ENCODE assay signal across 29 cellular contexts in the genomic region with DNA sequence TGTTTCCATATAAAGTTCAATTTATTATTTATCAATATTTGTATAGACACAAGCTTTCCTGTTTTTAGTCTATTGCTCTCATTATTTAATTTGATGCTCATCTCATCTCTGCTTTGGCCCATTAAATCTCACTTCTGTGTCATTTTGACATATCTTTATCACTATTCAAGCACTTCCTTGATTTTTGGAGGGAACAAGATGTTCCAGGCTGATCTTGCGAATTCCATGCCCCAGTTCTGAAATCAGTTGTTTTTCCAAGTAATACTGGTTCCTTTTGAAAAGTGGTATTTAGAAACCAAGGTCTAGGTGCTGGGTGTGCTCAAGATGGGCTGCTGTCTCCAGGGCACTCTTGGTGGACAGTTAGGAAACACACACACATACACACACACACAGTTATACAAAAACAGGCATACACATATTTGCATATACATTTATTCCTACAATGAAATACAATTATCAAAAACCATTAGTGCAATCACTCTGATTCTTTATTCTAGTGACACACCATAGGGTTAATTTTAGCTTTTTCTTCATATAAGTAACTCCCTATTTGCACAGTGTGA.
"Had no signal": no experiment of that assay in that cellular context is flagged by ENCODE, and none has a peak within 500 bp of the region (broad histone marks: within the 10 kb centered on the region; RNA-seq: fewer than 3 reads in every experiment).

No MANE protein-coding gene starts in this region.

- H3K27ac ChIP-seq: left lung, lower lobe of right lung, neural progenitor cell, neutrophil, parathyroid adenoma, right atrium auricular region, skin epidermis, stomach, testis, thyroid gland, transverse colon, upper lobe of left lung, vagina had no signal

- ATAC-seq: left colon; left lung; lower lobe of right lung; naive thymus-derived CD8-positive, alpha-beta T cell; sciatic nerve; stimulated activated naive B cell treated with anti-CD40 and anti-IgM and Interleukin-4, amounts not matched to agents 10 μg/mL and 1 μg/mL and 100 μg/mL, for 72 hours; stimulated activated naive CD8-positive, alpha-beta T cell treated with anti-CD3 and anti-CD28 coated beads, Interleukin-15, Interleukin-2, amounts not matched to agents 100 U/mL and 50 U/mL, for 24 hours had no signal

- H2AFZ ChIP-seq: neural progenitor cell, parathyroid adenoma had no signal

- FAIRE-seq: islet of Langerhans, kidney had no signal

- H3K27me3 Mint-ChIP-seq: stimulated activated naive B cell treated with anti-CD40 and anti-IgM and Interleukin-4, amounts not matched to agents 10 μg/mL and 1 μg/mL and 100 μg/mL, for 72 hours had no signal

- H3K9me3 ChIP-seq: neutrophil, right atrium auricular region, testis, thyroid gland, transverse colon, upper lobe of left lung had no signal

- H3K27me3 ChIP-seq: left lung, neural progenitor cell, right atrium auricular region, stomach, testis, thyroid gland, transverse colon, upper lobe of left lung, vagina had no signal

- H3K4me1 ChIP-seq: neural progenitor cell, right atrium auricular region had no signal

- H3K36me3 ChIP-seq: neutrophil, right atrium auricular region, thyroid gland, transverse colon, vagina had no signal

- DNase-seq: hippocampal formation; kidney; left colon; left lung; lower lobe of right lung; mammary epithelial cell; mesenchymal stem cell; naive thymus-derived CD8-positive, alpha-beta T cell; occipital lobe; stimulated activated CD4-positive, alpha-beta T cell treated with anti-CD3 and anti-CD28 coated beads, Interleukin-12 subunit alpha, Interleukin-12 subunit beta, amount 100 ng/mL, for 4 hours; stimulated activated CD4-positive, alpha-beta T cell treated with anti-CD3 and anti-CD28 coated beads, Interleukin-15, amount 100 ng/mL, for 24 hours; stimulated activated CD4-positive, alpha-beta T cell treated with anti-CD3 and anti-CD28 coated beads, Interleukin-2, amount 100 ng/mL, for 24 hours; stimulated activated CD4-positive, alpha-beta T cell treated with anti-CD3 and anti-CD28 coated beads, Interleukin-4, amount 100 ng/mL, for 1 hour; stimulated activated naive B cell treated with anti-CD40 and anti-IgM and Interleukin-4, amounts not matched to agents 10 μg/mL and 1 μg/mL and 100 μg/mL, for 72 hours; stimulated activated naive CD8-positive, alpha-beta T cell treated with anti-CD3 and anti-CD28 coated beads, Interleukin-15, Interleukin-2, amounts not matched to agents 100 U/mL and 50 U/mL, for 24 hours; stomach; testis; thyroid gland; transverse colon; upper lobe of left lung had no signal

- H3K4me3 Mint-ChIP-seq: naive thymus-derived CD8-positive, alpha-beta T cell; nephron; neural progenitor cell; stimulated activated naive B cell treated with anti-CD40 and anti-IgM and Interleukin-4, amounts not matched to agents 10 μg/mL and 1 μg/mL and 100 μg/mL, for 72 hours had no signal

- H3K27ac Mint-ChIP-seq: naive thymus-derived CD8-positive, alpha-beta T cell; nephron; neural progenitor cell; stimulated activated naive B cell treated with anti-CD40 and anti-IgM and Interleukin-4, amounts not matched to agents 10 μg/mL and 1 μg/mL and 100 μg/mL, for 72 hours had no signal

- H3K4me2 ChIP-seq: neural progenitor cell had no signal

- H3K4me3 ChIP-seq: left lung, lower lobe of right lung, neural progenitor cell, right atrium auricular region, skin epidermis, stomach, testis, thyroid gland, transverse colon, upper lobe of left lung, vagina had no signal

- H3K9ac ChIP-seq: neural progenitor cell, parathyroid adenoma had no signal
